16 cellular contexts compared by ENCODE assay signal in the genomic region with DNA sequence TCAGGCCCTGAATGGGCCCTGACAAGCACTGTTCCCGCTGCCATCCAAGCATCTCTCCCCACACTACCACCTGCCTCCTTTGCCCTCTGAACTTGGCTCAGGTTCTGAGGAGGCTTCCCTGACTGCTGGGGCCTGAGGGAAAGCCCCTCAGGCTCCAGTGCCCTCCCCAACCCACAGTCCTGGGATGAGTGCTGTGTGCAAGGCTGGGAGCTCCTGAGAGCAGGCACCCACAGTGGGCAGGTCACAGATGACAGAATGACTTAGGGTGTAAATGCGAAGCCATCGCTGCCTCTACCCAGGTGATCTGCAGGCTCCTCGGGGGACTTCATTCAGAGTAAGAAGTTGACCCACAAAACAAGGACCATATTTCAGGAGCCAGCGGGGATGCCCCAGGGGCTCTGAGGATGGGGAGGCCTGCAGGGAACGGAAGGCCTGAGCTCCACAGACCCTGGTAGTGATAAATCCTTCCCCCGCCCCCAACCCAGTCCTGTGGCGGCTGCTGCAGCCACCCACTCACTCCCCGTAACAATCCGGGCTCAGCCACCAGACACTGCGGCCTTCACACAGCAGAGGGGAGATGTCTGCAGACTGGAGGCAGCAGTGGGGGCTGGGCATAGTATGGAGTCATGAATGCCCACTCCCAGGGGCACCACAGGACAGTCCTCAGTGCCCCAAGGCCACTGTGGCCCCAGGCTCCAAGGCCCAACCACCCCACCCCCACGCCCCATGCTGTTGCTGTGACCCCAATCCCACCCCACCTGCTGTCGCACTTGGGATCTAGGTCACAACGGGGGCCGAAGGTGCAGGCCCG. TPM values are rescaled to one million over a fixed set of nuclear protein-coding genes. Genes with fewer than 3 reads are reported as not detected.
DNase-seq lines count a peak whose midpoint lies in the region; ATAC-seq and TF ChIP-seq lines count a peak whose summit lies in the region.
"Had no signal": no experiment of that assay in that cellular context is flagged by ENCODE, and none has a peak within 500 bp of the region (broad histone marks: within the 10 kb centered on the region; RNA-seq: fewer than 3 reads in every experiment).

No MANE protein-coding gene starts in this region.

- WGBS in ovary, 3 donors: 61 to 73% (median 69%) methylated on average over 16 of the region's 16 CpGs

- TF ChIP-seq CTCF in BE2C (IDR thresholded peaks at IDR 0.05; ENCODE audit: low read depth, low read length) (no peak), RWPE1 (conservative IDR thresholded peaks at IDR 0.05; ENCODE audit: low read depth) (no peak), glutamatergic neuron (IDR thresholded peaks at IDR 0.05; ENCODE audit: partially characterized antibody, unreplicated experiment) (no peak), ovary (IDR thresholded peaks at IDR 0.05) (no peak)

- H3K27me3 Mint-ChIP-seq in glutamatergic neuron (ENCODE audit: unreplicated experiment): peaks cover 5% of the 10 kb centered on the region
- no peaks in the 10 kb centered on the region for H3K27me3 Mint-ChIP-seq in activated naive CD8-positive, alpha-beta T cell treated with anti-CD3 and anti-CD28 coated beads for 36 hours
- H3K27me3 Mint-ChIP-seq: activated naive CD8-positive, alpha-beta T cell had no signal

- no peaks in the 10 kb centered on the region for H4K20me1 ChIP-seq in Karpas-422 (ENCODE audit: insufficient read depth, low read depth, low read length)

- H3K4me3 ChIP-seq in BE2C (ENCODE audit: low read depth, low read length) (no peak overlapping the region), ovary (no peak overlapping the region), Karpas-422 (ENCODE audit: low read length) (no peak overlapping the region)
- H3K4me3 ChIP-seq: cardiac muscle cell had no signal

- H3K27me3 ChIP-seq in BE2C: no peaks in the 10 kb centered on the region
- H3K27me3 ChIP-seq in ovary: no peaks in the 10 kb centered on the region
- H3K27me3 ChIP-seq in Karpas-422 (ENCODE audit: low read length): no peaks in the 10 kb centered on the region
- H3K27me3 ChIP-seq: cardiac muscle cell had no signal

- no peaks in the 10 kb centered on the region for H3K36me3 Mint-ChIP-seq in glutamatergic neuron (ENCODE audit: unreplicated experiment)
- H3K36me3 Mint-ChIP-seq in activated naive CD8-positive, alpha-beta T cell treated with anti-CD3 and anti-CD28 coated beads for 36 hours: no peaks in the 10 kb centered on the region
- H3K36me3 Mint-ChIP-seq: activated naive CD8-positive, alpha-beta T cell had no signal

- H3K4me2 ChIP-seq in Karpas-422 (ENCODE audit: low read depth, low read length, poor library complexity, severe bottlenecking): no peak overlapping the region

- H3K9ac ChIP-seq in Karpas-422 (ENCODE audit: low read length): no peak overlapping the region

- H3K36me3 ChIP-seq in BE2C (no peaks in the 10 kb centered on the region), ovary (no peaks in the 10 kb centered on the region), Karpas-422 (ENCODE audit: insufficient read depth, low read length) (no peaks in the 10 kb centered on the region)
- H3K36me3 ChIP-seq: cardiac muscle cell had no signal

- H3K4me1 ChIP-seq in BE2C: peaks cover 5% of the 10 kb centered on the region; the same call in 1 of the 2 replicates
- peaks cover 12% of the 10 kb centered on the region for H3K4me1 ChIP-seq in ovary (ENCODE audit: insufficient read depth)
- H3K4me1 ChIP-seq in Karpas-422 (ENCODE audit: low read length): no peaks in the 10 kb centered on the region

- no peaks in the 10 kb centered on the region for H3K9me2 ChIP-seq in Karpas-422 (replicated peaks; ENCODE audit: insufficient read depth, low read length)

- H2AFZ ChIP-seq in Karpas-422 (ENCODE audit: low read length): no peak overlapping the region

- no peak overlapping the region for H3K4me3 Mint-ChIP-seq in glutamatergic neuron (ENCODE audit: unreplicated experiment)
- H3K4me3 Mint-ChIP-seq in activated naive CD8-positive, alpha-beta T cell treated with anti-CD3 and anti-CD28 coated beads for 36 hours: no peak overlapping the region
- H3K4me3 Mint-ChIP-seq: activated naive CD8-positive, alpha-beta T cell had no signal

- intact Hi-C loops in ovary (cut with DNase I): loop anchor here in 1 of 4 donors (10.0 kb wide), 1 partner anchor 197 kb away; a partner anchor contains a TSS

- no peak for ATAC-seq in stimulated activated naive CD8-positive, alpha-beta T cell treated with anti-CD3 and anti-CD28 coated beads, Interleukin-15, Interleukin-2, amounts not matched to agents 100 U/mL and 50 U/mL, for 24 hours

- peaks cover 32% of the 10 kb centered on the region for H3K4me1 Mint-ChIP-seq in glutamatergic neuron (ENCODE audit: low read depth, unreplicated experiment)
- peaks cover 13% of the 10 kb centered on the region for H3K4me1 Mint-ChIP-seq in activated naive CD8-positive, alpha-beta T cell treated with anti-CD3 and anti-CD28 coated beads for 36 hours

- no peak for TF ChIP-seq POLR2A in ovary (IDR thresholded peaks at IDR 0.05)

- H3K79me2 ChIP-seq in Karpas-422 (ENCODE audit: low read length): no peaks in the 10 kb centered on the region

- H3K9me3 ChIP-seq in BE2C (no peaks in the 10 kb centered on the region), ovary (no peaks in the 10 kb centered on the region), Karpas-422 (ENCODE audit: low read length) (no peaks in the 10 kb centered on the region)

- peaks cover 3% of the 10 kb centered on the region for H3K9me3 Mint-ChIP-seq in glutamatergic neuron (ENCODE audit: unreplicated experiment)
- H3K9me3 Mint-ChIP-seq in activated naive CD8-positive, alpha-beta T cell treated with anti-CD3 and anti-CD28 coated beads for 36 hours: no peaks in the 10 kb centered on the region

- no peak overlapping the region for H3K27ac Mint-ChIP-seq in glutamatergic neuron (ENCODE audit: unreplicated experiment)
- no peak overlapping the region for H3K27ac Mint-ChIP-seq in activated naive CD8-positive, alpha-beta T cell treated with anti-CD3 and anti-CD28 coated beads for 36 hours
- H3K27ac Mint-ChIP-seq: activated naive CD8-positive, alpha-beta T cell had no signal

- CTCF ChIA-PET in RWPE1 (lab: Yijun Ruan, JAX): no interaction called here

- no peak for TF ChIP-seq EP300 in ovary (IDR thresholded peaks at IDR 0.05)

- POLR2A ChIA-PET in RWPE1 (lab: Yijun Ruan, JAX; ENCODE audit: low non-redundant PET): no interaction called here

- DNase-seq in BE2C (peak; percentile 31), RWPE1 (ENCODE audit: low spot score) (no peak), glutamatergic neuron (peak; percentile 13), ovary (peak in 3 of 5 donors; percentile 10 to 23 (median 17)), Karpas-422 (no peak)
- DNase-seq in activated naive CD4-positive, alpha-beta T cell treated with Interleukin-2 at 50 U/mL for 16 hours: no peak
- DNase-seq in activated naive CD8-positive, alpha-beta T cell treated with anti-CD3 and anti-CD28 coated beads for 36 hours: no peak
- DNase-seq in stimulated activated naive CD8-positive, alpha-beta T cell treated with anti-CD3 and anti-CD28 coated beads, Interleukin-15, Interleukin-2, amounts not matched to agents 100 U/mL and 50 U/mL, for 24 hours: no peak
- DNase-seq: activated CD4-positive, alpha-beta T cell treated with anti-CD3 and anti-CD28 coated beads for 4 hours; effector CD8-positive, alpha-beta T cell; GF-D8; NCI-H187 treated with DMSO at 0.1 percent for 48 hours; NCI-H446 treated with DMSO at 0.1 percent for 48 hours; T1000 had no signal

- H3K27ac ChIP-seq in RWPE1 (peak overlapping the region; percentile 24), ovary (no peak overlapping the region), Karpas-422 (ENCODE audit: low read length) (no peak overlapping the region)
- H3K27ac ChIP-seq: cardiac muscle cell had no signal

RNA-seq across cellular contexts. Expression of a gene that starts 8.9 kb away (rescaled TPM):
- 83.3 TPM for polyA plus RNA-seq in BE2C (2012; ENCODE audit: insufficient read depth, insufficient read length, low read depth)
- total RNA-seq in glutamatergic neuron (ENCODE audit: unreplicated experiment) (176 TPM), ovary (10 to 100 TPM; 25.2 to 77.3 (median 57.6) TPM)
- 10 to 100 TPM; 16.7 to 32.6 TPM for polyA plus RNA-seq in ovary
- total RNA-seq in Karpas-422 (2014; rRNA removed; shearing (Covaris generic); ENCODE audit: low replicate concordance): 8.4 and 17.8 TPM in 2 replicates
- 100 to 1,000 TPM in 1 of 2 experiments, 10 to 100 TPM in 1; 98.8 to 101 TPM for total RNA-seq in activated naive CD8-positive, alpha-beta T cell treated with anti-CD3 and anti-CD28 coated beads for 36 hours

Comparison
In these comparisons a context has a peak if more than half of its experiments do, and no peak if none do; other contexts are left out.
1. DNase-seq: peak in BE2C (single experiment), glutamatergic neuron (single experiment) and ovary (3 of 5); none in RWPE1 (single experiment), Karpas-422 (single experiment), activated naive CD4-positive, alpha-beta T cell treated with Interleukin-2 at 50 U/mL for 16 hours (single experiment), activated naive CD8-positive, alpha-beta T cell treated with anti-CD3 and anti-CD28 coated beads for 36 hours (single experiment) and stimulated activated naive CD8-positive, alpha-beta T cell treated with anti-CD3 and anti-CD28 coated beads, Interleukin-15, Interleukin-2, amounts not matched to agents 100 U/mL and 50 U/mL, for 24 hours (single experiment).